ENCODE assay signal across 22 cellular contexts in genomic region chr14:87264796-87265195, GRCh38.
DNase-seq lines count a peak whose midpoint lies in the region; ATAC-seq, FAIRE-seq and TF ChIP-seq lines count a peak whose summit lies in the region.
"Had no signal": no experiment of that assay in that cellular context is flagged by ENCODE, and none has a peak within 500 bp of the region (broad histone marks: within the 10 kb centered on the region; RNA-seq: fewer than 3 reads in every experiment).

No MANE protein-coding gene starts in this region.

- H3K4me2 ChIP-seq in DND-41 (ENCODE audit: insufficient read depth, low read length) (no peak overlapping the region), astrocyte (ENCODE audit: low read length) (no peak overlapping the region), GM23248 (ENCODE audit: unreplicated experiment) (no peak overlapping the region)
- H3K4me2 ChIP-seq: BLaER1 treated with 17β-estradiol and CSF1 and Interleukin-3, amounts not matched to agents 10 nM and 100 nM had no signal

- no peaks in the 10 kb centered on the region for H3K79me2 ChIP-seq in DND-41 (ENCODE audit: insufficient read depth, low read length)
- no peaks in the 10 kb centered on the region for H3K79me2 ChIP-seq in astrocyte (ENCODE audit: insufficient read depth, low read length)
- no peaks in the 10 kb centered on the region for H3K79me2 ChIP-seq in GM23248 (ENCODE audit: insufficient read depth)

- H3K9me3 ChIP-seq in DND-41 (ENCODE audit: insufficient read depth, low read length, severe bottlenecking) = no peaks in the 10 kb centered on the region
- no peaks in the 10 kb centered on the region for H3K9me3 ChIP-seq in astrocyte (ENCODE audit: insufficient read depth, low read depth, low read length)
- no peaks in the 10 kb centered on the region for H3K9me3 ChIP-seq in GM23248 (ENCODE audit: low read depth)
- H3K9me3 ChIP-seq: BLaER1 treated with 17β-estradiol and CSF1 and Interleukin-3, amounts not matched to agents 10 nM and 100 nM had no signal

- DNase-seq in DND-41 = no peak
- peak; percentile 28 for DNase-seq in Jurkat, Clone E6-1 (ENCODE audit: low read depth, low spot score)
- peak; percentile 3 for DNase-seq in astrocyte (ENCODE audit: low read depth)
- no peak for DNase-seq in foreskin keratinocyte
- DNase-seq in sciatic nerve (ENCODE audit: low spot score) = no peak
- no peak for DNase-seq in nucleus accumbens (lab: John Stamatoyannopoulos, UW)
- no peak for DNase-seq in HPDE6-E6E7 (ENCODE audit: extremely low spot score)
- no peak for DNase-seq in GM23248
- DNase-seq: 8988T; Calu3; CD8-positive, alpha-beta T cell; DMS79 treated with DMSO at 0.1 percent for 48 hours; GOT3; H7; HFFc6 had no signal

- H3K9me3 Mint-ChIP-seq in astrocyte (ENCODE audit: unreplicated experiment) = peaks cover 7% of the 10 kb centered on the region

- H3K27me3 ChIP-seq in DND-41 (ENCODE audit: insufficient read depth, low read length, poor library complexity) (no peaks in the 10 kb centered on the region), astrocyte (ENCODE audit: insufficient read depth, low read length) (no peaks in the 10 kb centered on the region), foreskin keratinocyte (no peaks in the 10 kb centered on the region), GM23248 (replicated peaks; ENCODE audit: insufficient read depth) (no peaks in the 10 kb centered on the region)
- H3K27me3 ChIP-seq: BLaER1 treated with 17β-estradiol and CSF1 and Interleukin-3, amounts not matched to agents 10 nM and 100 nM had no signal

- H3K27ac ChIP-seq in DND-41 (ENCODE audit: low read length) (no peak overlapping the region), astrocyte (ENCODE audit: low read depth, low read length) (no peak overlapping the region), foreskin keratinocyte (peak overlapping the region; percentile 63), GM23248 (no peak overlapping the region)
- H3K27ac ChIP-seq: BLaER1 treated with 17β-estradiol and CSF1 and Interleukin-3, amounts not matched to agents 10 nM and 100 nM had no signal

- in situ Hi-C loops in GM23248 (cut with MboI) = no loop called here

- no peaks in the 10 kb centered on the region for H3K36me3 Mint-ChIP-seq in astrocyte (ENCODE audit: low read depth, unreplicated experiment)
- H3K36me3 Mint-ChIP-seq: CD8-positive, alpha-beta T cell had no signal

- H3K9me2 ChIP-seq in GM23248 (ENCODE audit: insufficient read depth) = no peaks in the 10 kb centered on the region

- H3K9ac ChIP-seq in DND-41 (ENCODE audit: low read depth, low read length) = no peak overlapping the region
- H3K9ac ChIP-seq in astrocyte (ENCODE audit: low read length) = no peak overlapping the region
- no peak overlapping the region for H3K9ac ChIP-seq in GM23248
- H3K9ac ChIP-seq: BLaER1 treated with 17β-estradiol and CSF1 and Interleukin-3, amounts not matched to agents 10 nM and 100 nM had no signal

- no peaks in the 10 kb centered on the region for H3K27me3 Mint-ChIP-seq in astrocyte (ENCODE audit: low read depth, unreplicated experiment)
- H3K27me3 Mint-ChIP-seq: B cell had no signal

- peak; percentile 40; the same call in 1 of the 3 replicates for ATAC-seq in DND-41 (ENCODE audit: insufficient read depth, low read depth)
- ATAC-seq in foreskin keratinocyte = peak; percentile 32
- ATAC-seq in sciatic nerve = no peak
- ATAC-seq: CD8-positive, alpha-beta T cell; HCT116; K562 had no signal

- H3K4me3 Mint-ChIP-seq in astrocyte (ENCODE audit: unreplicated experiment) = no peak overlapping the region
- H3K4me3 Mint-ChIP-seq: B cell; CD8-positive, alpha-beta T cell; HFFc6 had no signal

- H3K27ac Mint-ChIP-seq in astrocyte (ENCODE audit: unreplicated experiment) = no peak overlapping the region
- H3K27ac Mint-ChIP-seq: B cell; CD8-positive, alpha-beta T cell; HFFc6 had no signal

- no peaks in the 10 kb centered on the region for H3K4me1 ChIP-seq in DND-41 (ENCODE audit: insufficient read depth, low read length)
- no peaks in the 10 kb centered on the region for H3K4me1 ChIP-seq in astrocyte (ENCODE audit: insufficient read depth, low read length)
- H3K4me1 ChIP-seq in foreskin keratinocyte = peaks cover 15% of the 10 kb centered on the region
- H3K4me1 ChIP-seq in GM23248 (ENCODE audit: insufficient read depth) = no peaks in the 10 kb centered on the region
- H3K4me1 ChIP-seq: BLaER1 treated with 17β-estradiol and CSF1 and Interleukin-3, amounts not matched to agents 10 nM and 100 nM had no signal

- no peaks in the 10 kb centered on the region for H3F3A ChIP-seq in GM23248 (ENCODE audit: insufficient read depth)

- FAIRE-seq in astrocyte (lab: Jason Lieb, UNC) = no peak
- FAIRE-seq: G401.6, GM12892, GM18507, K562 had no signal

- no peaks in the 10 kb centered on the region for H4K20me1 ChIP-seq in DND-41 (ENCODE audit: insufficient read depth, low read length)
- H4K20me1 ChIP-seq in astrocyte (ENCODE audit: insufficient read depth, low read length) = no peaks in the 10 kb centered on the region
- no peaks in the 10 kb centered on the region for H4K20me1 ChIP-seq in GM23248 (ENCODE audit: insufficient read depth)
- H4K20me1 ChIP-seq: BLaER1 treated with 17β-estradiol and CSF1 and Interleukin-3, amounts not matched to agents 10 nM and 100 nM had no signal

- no peak for TF ChIP-seq CTCF in DND-41 (IDR thresholded peaks at IDR 0.05; ENCODE audit: borderline replicate concordance, extremely low read depth, low read length, poor library complexity, severe bottlenecking)
- TF ChIP-seq CTCF in astrocyte (IDR thresholded peaks at IDR 0.05; ENCODE audit: insufficient read depth, low read depth, low read length) = no peak
- TF ChIP-seq CTCF in foreskin keratinocyte (conservative IDR thresholded peaks at IDR 0.05) = no peak

- H2AFZ ChIP-seq in DND-41 (ENCODE audit: low read depth, low read length) (no peak overlapping the region), astrocyte (ENCODE audit: low read depth, low read length) (no peak overlapping the region), GM23248 (no peak overlapping the region)

- H3K36me3 ChIP-seq in DND-41 (ENCODE audit: insufficient read depth, low read length) = no peaks in the 10 kb centered on the region
- H3K36me3 ChIP-seq in astrocyte (ENCODE audit: insufficient read depth, low read length) = no peaks in the 10 kb centered on the region
- no peaks in the 10 kb centered on the region for H3K36me3 ChIP-seq in GM23248 (ENCODE audit: low read depth)
- H3K36me3 ChIP-seq: BLaER1 treated with 17β-estradiol and CSF1 and Interleukin-3, amounts not matched to agents 10 nM and 100 nM had no signal

- H3K4me3 ChIP-seq in DND-41 (ENCODE audit: low read depth in 1 of 2, low read length in 2 of 2) (no peak overlapping the region), astrocyte (ENCODE audit: insufficient read depth, low read depth, low read length) (no peak overlapping the region), GM23248 (no peak overlapping the region)
- no peak overlapping the region for H3K4me3 ChIP-seq in Jurkat, Clone E6-1 (ENCODE audit: low read length)
- H3K4me3 ChIP-seq: BLaER1 treated with 17β-estradiol and CSF1 and Interleukin-3, amounts not matched to agents 10 nM and 100 nM; K562 had no signal

- WGBS in GM23248 (ENCODE audit: low coverage in 1 of 2, low lambda C conversion rate in 2 of 2, missing lambda C conversion rate in 2 of 2), 2 experiments = 39 to 47% methylated on average over 3 of the region's 3 CpGs

- H3K4me1 Mint-ChIP-seq in astrocyte (ENCODE audit: low read depth, unreplicated experiment) = no peaks in the 10 kb centered on the region
- H3K4me1 Mint-ChIP-seq: B cell had no signal

- intact Hi-C loops in sciatic nerve (cut with DNase I) = no loop called here

Comparison
In these comparisons a context has a peak if more than half of its experiments do, and no peak if none do; other contexts are left out.
1. DNase-seq: peak in Jurkat, Clone E6-1 (single experiment) and astrocyte (single experiment); none in DND-41 (single experiment), foreskin keratinocyte (0 of 2), sciatic nerve (single experiment), nucleus accumbens (0 of 56), HPDE6-E6E7 (single experiment) and GM23248 (single experiment).